Comparison of ENCODE assay signal across 9 cellular contexts in the genomic region with DNA sequence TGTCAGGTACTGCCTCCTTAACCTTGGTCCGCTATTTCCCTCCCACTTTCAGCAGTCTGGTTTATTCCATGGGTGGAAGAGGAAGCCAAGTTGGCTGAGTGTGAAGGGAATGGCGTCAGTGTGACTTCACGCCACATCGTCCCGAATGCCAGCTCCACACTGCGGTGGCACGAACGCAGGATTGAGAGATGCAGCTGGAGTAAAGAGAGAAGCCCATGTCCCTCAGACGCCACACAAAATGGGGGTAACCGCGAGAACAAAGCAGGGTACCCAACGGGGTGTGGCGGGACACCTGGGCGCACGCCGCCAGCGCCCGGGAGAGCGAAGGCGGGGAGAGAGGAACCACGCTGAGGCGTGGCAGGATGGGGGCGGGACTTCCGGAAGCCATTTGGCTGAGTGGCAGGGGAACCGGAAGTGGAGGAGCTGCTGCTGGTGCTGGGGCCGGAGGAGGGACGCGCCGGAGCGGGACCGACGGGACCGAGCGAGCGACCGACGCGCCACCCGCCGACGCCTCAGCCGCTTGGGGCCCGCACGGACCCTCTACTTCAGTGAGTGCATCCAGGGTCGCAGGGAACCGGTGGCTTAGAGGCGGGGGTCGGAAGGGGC. TPM values are rescaled to one million over a fixed set of nuclear protein-coding genes. Genes with fewer than 3 reads are reported as not detected.
DNase-seq lines count a peak whose midpoint lies in the region; ATAC-seq, FAIRE-seq and TF ChIP-seq lines count a peak whose summit lies in the region.
"Had no signal": no experiment of that assay in that cellular context is flagged by ENCODE, and none has a peak within 500 bp of the region (broad histone marks: within the 10 kb centered on the region; RNA-seq: fewer than 3 reads in every experiment).

A gene with protein sequence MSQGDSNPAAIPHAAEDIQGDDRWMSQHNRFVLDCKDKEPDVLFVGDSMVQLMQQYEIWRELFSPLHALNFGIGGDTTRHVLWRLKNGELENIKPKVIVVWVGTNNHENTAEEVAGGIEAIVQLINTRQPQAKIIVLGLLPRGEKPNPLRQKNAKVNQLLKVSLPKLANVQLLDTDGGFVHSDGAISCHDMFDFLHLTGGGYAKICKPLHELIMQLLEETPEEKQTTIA (plus strand): TSS at position 417 of the 606 bp plus-strand sequence. CDS start 8,161 bp downstream, outside the sequence.

- H3K9ac ChIP-seq in kidney (ENCODE audit: low read length in 2 of 2) = peak within 1 kb of the TSS; percentile 68 to 93

- peaks cover 35% of the 10 kb centered on the region for H3K36me3 ChIP-seq in BE2C
- peaks cover 0 to 12% of the 10 kb centered on the region in 2 donors for H3K36me3 ChIP-seq in kidney (ENCODE audit: control insufficient read depth in 1 of 2, insufficient read depth in 2 of 2, low read length in 2 of 2)

- DNase-seq in BE2C = peak; percentile 97
- DNase-seq in GM19239 (ENCODE audit: insufficient read length, low spot score) = peak; percentile 98
- DNase-seq in NCI-H510A treated with DMSO at 0.1 percent for 48 hours (lab: John Stamatoyannopoulos, UW) = peak; percentile 88
- peak; percentile 96 for DNase-seq in activated CD4-positive, alpha-beta T cell treated with anti-CD3 and anti-CD28 coated beads for 24 hours (ENCODE audit: low read depth in 2 of 2)
- DNase-seq in cerebellum (ENCODE audit: low spot score) = peak; percentile 97
- peak; percentile 99 for DNase-seq in kidney
- DNase-seq in stimulated activated CD4-positive, alpha-beta T cell treated with anti-CD3 and anti-CD28 coated beads, Interleukin-15, amount 100 ng/mL, for 1 hour (ENCODE audit: low read depth in 1 of 2, low spot score in 1 of 2) = peak; percentile 85 to 92

- intact Hi-C loops in kidney (cut with DNase I) = no loop called here

- no peaks in the 10 kb centered on the region for H3K27me3 ChIP-seq in BE2C

- TF ChIP-seq CTCF in BE2C (IDR thresholded peaks at IDR 0.05; ENCODE audit: low read depth, low read length) (no peak), kidney (IDR thresholded peaks at IDR 0.05; ENCODE audit: borderline replicate concordance, extremely low read depth, insufficient read depth) (no peak)

- FAIRE-seq in GM19239 (lab: Jason Lieb, UNC) (peak; percentile 92), kidney (lab: Jason Lieb, UNC) (no peak)
- FAIRE-seq: islet of Langerhans had no signal

- peak within 1 kb of the TSS; percentile 88 to 95 for H3K27ac ChIP-seq in kidney (ENCODE audit: low read depth in 2 of 2, low read length in 2 of 2)

- peak; percentile 93 for ATAC-seq in HG03442 (IDR thresholded peaks at IDR 0.05; ENCODE audit: unreplicated experiment)

- H3K9me3 ChIP-seq in BE2C (no peaks in the 10 kb centered on the region), kidney (ENCODE audit: control insufficient read depth in 1 of 2, low read length in 2 of 2) (no peaks in the 10 kb centered on the region)

- H3K4me1 ChIP-seq in BE2C (no peaks in the 10 kb centered on the region), kidney (ENCODE audit: control insufficient read depth in 1 of 2, insufficient read depth in 1 of 2, low read depth in 1 of 2, low read length in 2 of 2) (peaks cover 3 to 6% of the 10 kb centered on the region in 2 donors)

- H3K4me3 ChIP-seq in BE2C (ENCODE audit: low read depth, low read length) (peak within 1 kb of the TSS; percentile 83), kidney (ENCODE audit: low read length in 2 of 2) (peak within 1 kb of the TSS; percentile 94 to 100)

RNA-seq across cellular contexts. Expression of the gene that starts here (rescaled TPM):
- 99.2 TPM for polyA plus RNA-seq in BE2C (2012; ENCODE audit: insufficient read depth, insufficient read length, low read depth)
- total RNA-seq in cerebellum (135 TPM), kidney (90.2 TPM)
- 29.4 TPM for polyA plus RNA-seq in kidney (ENCODE audit: insufficient read depth, low read depth, low replicate concordance)

Comparison
In these comparisons a context has a peak if more than half of its experiments do, and no peak if none do; other contexts are left out.
1. Peak in every context shown above with its lines: DNase-seq, ATAC-seq, H3K4me3 ChIP-seq and H3K27ac ChIP-seq.